1 cellular context compared by ENCODE assay signal in genomic region chr15:90418627-90419026, GRCh38.
TF ChIP-seq lines count a peak whose summit lies in the region.

No MANE protein-coding gene starts in this region.

TF ChIP-seq in A549, 52 proteins besides CTCF, POLR2A, EP300 and RAD21:
- TF ChIP-seq POLR2AphosphoS2 (conservative IDR thresholded peaks at IDR 0.05; ENCODE audit: low read length), result no peak
- TF ChIP-seq NR3C1 (IDR thresholded peaks at IDR 0.05), result no peak
- TF ChIP-seq KDM5A (IDR thresholded peaks at IDR 0.05), result no peak
- no peak for TF ChIP-seq TP53 (CRISPR knock-in tag; IDR thresholded peaks at IDR 0.05)
- TF ChIP-seq MYC (IDR thresholded peaks at IDR 0.05; ENCODE audit: borderline replicate concordance, low read length), result no peak
- TF ChIP-seq HOXA7 (CRISPR knock-in tag; IDR thresholded peaks at IDR 0.05), result no peak
- TF ChIP-seq ATOH8 (CRISPR knock-in tag; IDR thresholded peaks at IDR 0.05; ENCODE audit: low read depth), result no peak
- no peak for TF ChIP-seq MAX (IDR thresholded peaks at IDR 0.05)
- TF ChIP-seq BCL3 (IDR thresholded peaks at IDR 0.05), result no peak
- no peak for TF ChIP-seq REST (IDR thresholded peaks at IDR 0.05)
- no peak for TF ChIP-seq E2F6 (IDR thresholded peaks at IDR 0.05; ENCODE audit: borderline replicate concordance, low read depth)
- TF ChIP-seq ZNF302 (CRISPR knock-in tag; IDR thresholded peaks at IDR 0.05), result no peak
- TF ChIP-seq GATA3 (IDR thresholded peaks at IDR 0.05; ENCODE audit: borderline replicate concordance), result no peak
- TF ChIP-seq HOXB5 (CRISPR knock-in tag; IDR thresholded peaks at IDR 0.05), result no peak
- TF ChIP-seq ESRRA (IDR thresholded peaks at IDR 0.05; ENCODE audit: borderline replicate concordance, low read length), result no peak
- no peak for TF ChIP-seq RNF2 (IDR thresholded peaks at IDR 0.05; ENCODE audit: borderline replicate concordance, low read depth)
- no peak for TF ChIP-seq FOSL2 (IDR thresholded peaks at IDR 0.05)
- no peak for TF ChIP-seq FOSL2 (CRISPR knock-in tag; IDR thresholded peaks at IDR 0.05)
TF ChIP-seq in A549: peak in this region for 0.
